In genomic region chr4:137417676-137418075, GRCh38 we compare ENCODE assay signal across 16 cellular contexts.
DNase-seq lines count a peak whose midpoint lies in the region; ATAC-seq and TF ChIP-seq lines count a peak whose summit lies in the region.
"Had no signal": no experiment of that assay in that cellular context is flagged by ENCODE, and none has a peak within 500 bp of the region (broad histone marks: within the 10 kb centered on the region; RNA-seq: fewer than 3 reads in every experiment).

No MANE protein-coding gene starts in this region.

- H3K27ac ChIP-seq in transverse colon, result no peak overlapping the region
- H3K27ac ChIP-seq: C4-2B, PC-9 had no signal

- TF ChIP-seq POLR2A in transverse colon (IDR thresholded peaks at IDR 0.05), result no peak

- no peaks in the 10 kb centered on the region for H3K9me3 ChIP-seq in transverse colon

- H3K36me3 Mint-ChIP-seq in activated T-cell treated with anti-CD3 and anti-CD28 coated beads, Interleukin-2, amount 50 U/mL, for 72 hours (ENCODE audit: insufficient read depth in 2 of 2), result no peaks in the 10 kb centered on the region

- no peaks in the 10 kb centered on the region for H3K4me1 Mint-ChIP-seq in activated T-cell treated with anti-CD3 and anti-CD28 coated beads, Interleukin-2, amount 50 U/mL, for 72 hours (ENCODE audit: low read depth)

- H3K9me3 Mint-ChIP-seq in activated T-cell treated with anti-CD3 and anti-CD28 coated beads, Interleukin-2, amount 50 U/mL, for 72 hours, result peaks cover 6 to 12% of the 10 kb centered on the region in 2 donors

- H3K36me3 ChIP-seq in transverse colon, result no peaks in the 10 kb centered on the region

- intact Hi-C loops in transverse colon (cut with DNase I; ENCODE audit: low total_unique reads), result no loop called here

- H3K4me3 ChIP-seq in choroid plexus epithelial cell (ENCODE audit: low read depth, low read length) (no peak overlapping the region), transverse colon (no peak overlapping the region)
- H3K4me3 ChIP-seq: PC-9 had no signal

- in situ Hi-C loops in transverse colon (cut with MboI; ENCODE audit: low pct_ligation_motif_present in 1 of 4, low pct_unique_long_range_greater_than_20kb in 1 of 4, low sequenced_read_pairs in 3 of 4), result no loop called here

- ATAC-seq in activated T-cell treated with anti-CD3 and anti-CD28 coated beads, Interleukin-2, amount 50 U/mL, for 72 hours (replicated peaks in 1 of 2), result no peak

- H3K27me3 ChIP-seq in transverse colon, result no peaks in the 10 kb centered on the region

- no peak overlapping the region for H3K27ac Mint-ChIP-seq in activated T-cell treated with anti-CD3 and anti-CD28 coated beads, Interleukin-2, amount 50 U/mL, for 72 hours

- peak; percentile 35 for DNase-seq in EH (ENCODE audit: low read depth)
- peak; percentile 71 for DNase-seq in LHCN-M2 (ENCODE audit: low read depth)
- DNase-seq in choroid plexus epithelial cell (ENCODE audit: low read depth), result peak; percentile 48
- peak; percentile 47 for DNase-seq in myocyte (ENCODE audit: low read depth)
- no peak for DNase-seq in NCI-H2227 treated with DMSO at 0.1 percent for 48 hours (lab: John Stamatoyannopoulos, UW)
- DNase-seq in DMS114 treated with DMSO at 0.1 percent for 48 hours (lab: John Stamatoyannopoulos, UW; ENCODE audit: unreplicated experiment), result no peak
- DNase-seq in activated T-cell treated with anti-CD3 and anti-CD28 coated beads, Interleukin-2, amount 50 U/mL, for 72 hours, result no peak
- DNase-seq in transverse colon, result no peak
- DNase-seq: AML-193, DND-41, NCI-H1092 treated with DMSO at 0.1 percent for 48 hours, NCI-H146, NCI-H2029 treated with DMSO at 0.1 percent for 48 hours, NCI-H524 treated with DMSO at 0.1 percent for 48 hours, PC-9 had no signal

- no peaks in the 10 kb centered on the region for H3K27me3 Mint-ChIP-seq in activated T-cell treated with anti-CD3 and anti-CD28 coated beads, Interleukin-2, amount 50 U/mL, for 72 hours (ENCODE audit: low read depth)

- TF ChIP-seq CTCF in choroid plexus epithelial cell (conservative IDR thresholded peaks at IDR 0.05; ENCODE audit: low read depth, low read length), result no peak
- TF ChIP-seq CTCF in transverse colon (IDR thresholded peaks at IDR 0.05), result no peak

- 73 to 79% methylated on average over 2 of the region's 2 CpGs for WGBS in transverse colon (ENCODE audit: low coverage in 1 of 2), 2 donors

- TF ChIP-seq EP300 in transverse colon (IDR thresholded peaks at IDR 0.05; ENCODE audit: low read depth), result no peak

- H3K4me3 Mint-ChIP-seq in activated T-cell treated with anti-CD3 and anti-CD28 coated beads, Interleukin-2, amount 50 U/mL, for 72 hours, result no peak overlapping the region

- no peaks in the 10 kb centered on the region for H3K4me1 ChIP-seq in transverse colon

Comparison
In these comparisons a context has a peak if more than half of its experiments do, and no peak if none do; other contexts are left out.
1. DNase-seq: peak in EH (single experiment), LHCN-M2 (single experiment), choroid plexus epithelial cell (single experiment) and myocyte (single experiment); none in NCI-H2227 treated with DMSO at 0.1 percent for 48 hours (single experiment), DMS114 treated with DMSO at 0.1 percent for 48 hours (single experiment), activated T-cell treated with anti-CD3 and anti-CD28 coated beads, Interleukin-2, amount 50 U/mL, for 72 hours (0 of 2) and transverse colon (single experiment).